In the genomic region with DNA sequence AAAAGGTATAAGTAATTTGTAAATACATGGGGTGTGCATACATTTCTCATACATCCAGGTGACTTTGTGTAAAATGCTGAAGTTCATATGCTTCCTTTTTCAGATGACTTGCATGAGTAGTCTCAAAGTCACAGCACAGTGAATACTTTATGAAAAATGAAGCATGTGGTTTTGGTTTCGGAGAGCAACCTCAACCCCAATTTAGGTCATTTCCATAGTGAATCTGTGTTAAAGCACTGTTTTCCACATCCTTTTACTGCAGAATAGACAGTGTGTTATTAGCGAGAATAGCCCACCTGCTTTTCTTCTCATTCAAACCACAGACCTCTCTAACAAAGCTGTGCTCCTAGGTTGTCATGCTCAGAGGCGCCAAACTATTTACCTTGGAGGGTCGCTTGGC, we compare ENCODE assay signal across 9 cellular contexts.
DNase-seq lines count a peak whose midpoint lies in the region; ATAC-seq and TF ChIP-seq lines count a peak whose summit lies in the region.
"Had no signal": no experiment of that assay in that cellular context is flagged by ENCODE, and none has a peak within 500 bp of the region (broad histone marks: within the 10 kb centered on the region; RNA-seq: fewer than 3 reads in every experiment).

No MANE protein-coding gene starts in this region.

- H3K27ac Mint-ChIP-seq in CD8-positive, alpha-beta T cell: peak overlapping the region; percentile 32
- no peak overlapping the region for H3K27ac Mint-ChIP-seq in activated naive CD8-positive, alpha-beta T cell treated with anti-CD3 and anti-CD28 coated beads, Interleukin-2, amount 50 U/mL, for 24 hours
- no peak overlapping the region for H3K27ac Mint-ChIP-seq in nephron progenitor cell

- no peak overlapping the region for H3K4me3 ChIP-seq in CD8-positive, alpha-beta T cell (ENCODE audit: low read depth, low read length)
- H3K4me3 ChIP-seq in suprapubic skin: no peak overlapping the region
- H3K4me3 ChIP-seq: adrenal gland had no signal

- peaks cover 5% of the 10 kb centered on the region for H3K27me3 Mint-ChIP-seq in CD8-positive, alpha-beta T cell (ENCODE audit: low read depth)
- H3K27me3 Mint-ChIP-seq in activated naive CD8-positive, alpha-beta T cell treated with anti-CD3 and anti-CD28 coated beads, Interleukin-2, amount 50 U/mL, for 24 hours: peaks cover 3% of the 10 kb centered on the region
- no peaks in the 10 kb centered on the region for H3K27me3 Mint-ChIP-seq in nephron progenitor cell (ENCODE audit: low read depth, poor library complexity)

- TF ChIP-seq CTCF in CD8-positive, alpha-beta T cell (IDR thresholded peaks at IDR 0.05): no peak
- TF ChIP-seq CTCF in suprapubic skin (IDR thresholded peaks at IDR 0.05): no peak
- no peak for TF ChIP-seq CTCF in nephron progenitor cell (IDR thresholded peaks at IDR 0.05)

- no peaks in the 10 kb centered on the region for H3K4me1 ChIP-seq in CD8-positive, alpha-beta T cell (ENCODE audit: insufficient read depth, low read length)
- H3K4me1 ChIP-seq in suprapubic skin: peaks cover 12% of the 10 kb centered on the region
- H3K4me1 ChIP-seq: adrenal gland had no signal

- H3K9me3 Mint-ChIP-seq in CD8-positive, alpha-beta T cell: no peaks in the 10 kb centered on the region
- no peaks in the 10 kb centered on the region for H3K9me3 Mint-ChIP-seq in activated naive CD8-positive, alpha-beta T cell treated with anti-CD3 and anti-CD28 coated beads, Interleukin-2, amount 50 U/mL, for 24 hours
- H3K9me3 Mint-ChIP-seq in nephron progenitor cell: no peaks in the 10 kb centered on the region

- intact Hi-C loops in CD8-positive, alpha-beta T cell (cut with DNase I, micrococcal nuclease): no loop called here

- CTCF ChIA-PET in CD8-positive, alpha-beta T cell (lab: Charles Lee): no interaction called here

- H3K4me1 Mint-ChIP-seq in CD8-positive, alpha-beta T cell (ENCODE audit: low read depth): no peaks in the 10 kb centered on the region
- H3K4me1 Mint-ChIP-seq in activated naive CD8-positive, alpha-beta T cell treated with anti-CD3 and anti-CD28 coated beads, Interleukin-2, amount 50 U/mL, for 24 hours: peaks cover 17% of the 10 kb centered on the region
- peaks cover 30% of the 10 kb centered on the region for H3K4me1 Mint-ChIP-seq in nephron progenitor cell

- no peak for TF ChIP-seq POLR2A in suprapubic skin (IDR thresholded peaks at IDR 0.05)

- DNase-seq in CD8-positive, alpha-beta T cell: no peak
- no peak for DNase-seq in activated naive CD8-positive, alpha-beta T cell treated with anti-CD3 and anti-CD28 coated beads, Interleukin-2, amount 50 U/mL, for 24 hours
- DNase-seq in COLO829 (ENCODE audit: low spot score) (no peak), cortex of kidney (lab: John Stamatoyannopoulos, UW) (no peak), suprapubic skin (ENCODE audit: low spot score in 2 of 2) (no peak), nephron progenitor cell (no peak)
- DNase-seq: adrenal gland had no signal

- peak; percentile 38 for ATAC-seq in CD8-positive, alpha-beta T cell
- ATAC-seq in GM19372 (IDR thresholded peaks at IDR 0.05; ENCODE audit: low read depth, unreplicated experiment): peak; percentile 97
- ATAC-seq in HG03095 (IDR thresholded peaks at IDR 0.05; ENCODE audit: unreplicated experiment): peak; percentile 97
- peak; percentile 77 for ATAC-seq in activated naive CD8-positive, alpha-beta T cell treated with anti-CD3 and anti-CD28 coated beads, Interleukin-2, amount 50 U/mL, for 24 hours

- POLR2A ChIA-PET in CD8-positive, alpha-beta T cell (lab: Charles Lee): no interaction called here

- no peak for TF ChIP-seq EP300 in suprapubic skin (IDR thresholded peaks at IDR 0.05)

- no peaks in the 10 kb centered on the region for H3K36me3 ChIP-seq in CD8-positive, alpha-beta T cell (ENCODE audit: insufficient read depth, low read length)
- H3K36me3 ChIP-seq in suprapubic skin: no peaks in the 10 kb centered on the region
- H3K36me3 ChIP-seq: adrenal gland had no signal

- H3K36me3 Mint-ChIP-seq in CD8-positive, alpha-beta T cell: no peaks in the 10 kb centered on the region
- no peaks in the 10 kb centered on the region for H3K36me3 Mint-ChIP-seq in activated naive CD8-positive, alpha-beta T cell treated with anti-CD3 and anti-CD28 coated beads, Interleukin-2, amount 50 U/mL, for 24 hours (ENCODE audit: low read depth)
- H3K36me3 Mint-ChIP-seq in nephron progenitor cell (ENCODE audit: low read depth): peaks cover 41% of the 10 kb centered on the region

- no peak overlapping the region for H3K4me3 Mint-ChIP-seq in CD8-positive, alpha-beta T cell
- H3K4me3 Mint-ChIP-seq in activated naive CD8-positive, alpha-beta T cell treated with anti-CD3 and anti-CD28 coated beads, Interleukin-2, amount 50 U/mL, for 24 hours: no peak overlapping the region
- H3K4me3 Mint-ChIP-seq in nephron progenitor cell: no peak overlapping the region

- H3K27me3 ChIP-seq in CD8-positive, alpha-beta T cell (ENCODE audit: insufficient read depth, low read length): no peaks in the 10 kb centered on the region
- H3K27me3 ChIP-seq in suprapubic skin: no peaks in the 10 kb centered on the region
- H3K27me3 ChIP-seq: adrenal gland had no signal

- WGBS in suprapubic skin: 89% methylated on average over 4 of the region's 4 CpGs

- H3K27ac ChIP-seq in CD8-positive, alpha-beta T cell (ENCODE audit: low read depth, low read length): no peak overlapping the region
- no peak overlapping the region for H3K27ac ChIP-seq in suprapubic skin
- H3K27ac ChIP-seq: adrenal gland had no signal

- no peaks in the 10 kb centered on the region for H3K9me3 ChIP-seq in CD8-positive, alpha-beta T cell (ENCODE audit: low read length)
- H3K9me3 ChIP-seq in suprapubic skin: no peaks in the 10 kb centered on the region
- H3K9me3 ChIP-seq: adrenal gland had no signal

Comparison
In these comparisons a context has a peak if more than half of its experiments do, and no peak if none do; other contexts are left out.
1. ATAC-seq: peak in every context shown above with its lines; median percentile 97 in GM19372; 97 in HG03095; 77 in activated naive CD8-positive, alpha-beta T cell treated with anti-CD3 and anti-CD28 coated beads, Interleukin-2, amount 50 U/mL, for 24 hours; 38 in CD8-positive, alpha-beta T cell.